ENCODE assay signal across 12 cellular contexts in genomic region chr13:73268306-73268705, GRCh38.
DNase-seq lines count a peak whose midpoint lies in the region; ATAC-seq and TF ChIP-seq lines count a peak whose summit lies in the region.
"Had no signal": no experiment of that assay in that cellular context is flagged by ENCODE, and none has a peak within 500 bp of the region (broad histone marks: within the 10 kb centered on the region; RNA-seq: fewer than 3 reads in every experiment).

No MANE protein-coding gene starts in this region.

- H3K27ac Mint-ChIP-seq in activated naive CD4-positive, alpha-beta T cell treated with anti-CD3 and anti-CD28 coated beads for 36 hours = no peak overlapping the region

- TF ChIP-seq CTCF in choroid plexus epithelial cell (conservative IDR thresholded peaks at IDR 0.05; ENCODE audit: low read depth, low read length) = no peak
- TF ChIP-seq CTCF in psoas muscle (IDR thresholded peaks at IDR 0.05) = no peak

- CTCF ChIA-PET in activated naive CD4-positive, alpha-beta T cell treated with anti-CD3 and anti-CD28 coated beads for 36 hours (lab: Charles Lee) = no interaction called here

- peak; percentile 28 to 91 (median 64) for ATAC-seq in psoas muscle
- ATAC-seq: right cardiac atrium had no signal

- no peak overlapping the region for H3K27ac ChIP-seq in psoas muscle
- H3K27ac ChIP-seq: WERI-Rb-1 had no signal

- H3K4me3 Mint-ChIP-seq in activated naive CD4-positive, alpha-beta T cell treated with anti-CD3 and anti-CD28 coated beads for 36 hours = no peak overlapping the region

- H3K36me3 Mint-ChIP-seq in activated naive CD4-positive, alpha-beta T cell treated with anti-CD3 and anti-CD28 coated beads for 36 hours (ENCODE audit: low read depth) = peaks cover 4% of the 10 kb centered on the region

- DNase-seq in NCI-H2171 treated with DMSO at 0.1 percent for 48 hours (lab: John Stamatoyannopoulos, UW) = peak; percentile 30
- DNase-seq in NCI-H2171 (lab: John Stamatoyannopoulos, UW) = no peak
- DNase-seq in LHCN-M2 (ENCODE audit: low read depth) = peak; percentile 99
- DNase-seq in choroid plexus epithelial cell (ENCODE audit: low read depth) = peak; percentile 48
- DNase-seq in psoas muscle = peak; percentile 15 to 63
- no peak for DNase-seq in cerebellum (ENCODE audit: low spot score)
- DNase-seq in activated naive CD4-positive, alpha-beta T cell treated with anti-CD3 and anti-CD28 coated beads for 36 hours = no peak
- no peak for DNase-seq in stimulated activated CD4-positive, alpha-beta T cell treated with anti-CD3 and anti-CD28 coated beads, Interleukin-4, amount 100 ng/mL, for 1 hour
- DNase-seq: NCI-H1930, Right ventricle myocardium superior, WERI-Rb-1 had no signal

- intact Hi-C loops in psoas muscle (cut with DNase I) = no loop called here
- intact Hi-C loops in activated naive CD4-positive, alpha-beta T cell treated with anti-CD3 and anti-CD28 coated beads for 36 hours (cut with micrococcal nuclease) = no loop called here

- no peaks in the 10 kb centered on the region for H3K4me1 ChIP-seq in psoas muscle

- no peaks in the 10 kb centered on the region for H3K27me3 Mint-ChIP-seq in activated naive CD4-positive, alpha-beta T cell treated with anti-CD3 and anti-CD28 coated beads for 36 hours (ENCODE audit: low read depth)

- peaks cover 10% of the 10 kb centered on the region for H3K9me3 Mint-ChIP-seq in activated naive CD4-positive, alpha-beta T cell treated with anti-CD3 and anti-CD28 coated beads for 36 hours

- H3K36me3 ChIP-seq in psoas muscle (ENCODE audit: insufficient read depth in 1 of 2, low read depth in 1 of 2) = no peaks in the 10 kb centered on the region
- H3K36me3 ChIP-seq: WERI-Rb-1 had no signal

- WGBS in psoas muscle, 3 donors = 32 to 65% (median 33%) methylated on average over 1 of the region's 1 CpG

- H3K9me3 ChIP-seq in psoas muscle = no peaks in the 10 kb centered on the region

- H3K4me3 ChIP-seq in choroid plexus epithelial cell (ENCODE audit: low read depth, low read length) = no peak overlapping the region
- no peak overlapping the region for H3K4me3 ChIP-seq in psoas muscle

- no peaks in the 10 kb centered on the region for H3K27me3 ChIP-seq in psoas muscle (ENCODE audit: insufficient read depth in 3 of 3, low read length in 2 of 3)

- H3K4me1 Mint-ChIP-seq in activated naive CD4-positive, alpha-beta T cell treated with anti-CD3 and anti-CD28 coated beads for 36 hours (ENCODE audit: low read depth) = no peaks in the 10 kb centered on the region

Comparison
In these comparisons a context has a peak if more than half of its experiments do, and no peak if none do; other contexts are left out.
1. DNase-seq: peak in NCI-H2171 treated with DMSO at 0.1 percent for 48 hours (single experiment), LHCN-M2 (single experiment), choroid plexus epithelial cell (single experiment) and psoas muscle (2 of 2); none in NCI-H2171 (single experiment), cerebellum (single experiment), activated naive CD4-positive, alpha-beta T cell treated with anti-CD3 and anti-CD28 coated beads for 36 hours (single experiment) and stimulated activated CD4-positive, alpha-beta T cell treated with anti-CD3 and anti-CD28 coated beads, Interleukin-4, amount 100 ng/mL, for 1 hour (single experiment).